In genomic region chr22:42769574-42770447, GRCh38 we compare ENCODE assay signal across 1 cellular context.
TF ChIP-seq lines count a peak whose summit lies in the region.

No MANE protein-coding gene starts in this region.

TF ChIP-seq in HepG2, 621 proteins besides CTCF, POLR2A, EP300 and RAD21 (continued from another document and continues in another):
- TF ChIP-seq, protein P1, sequence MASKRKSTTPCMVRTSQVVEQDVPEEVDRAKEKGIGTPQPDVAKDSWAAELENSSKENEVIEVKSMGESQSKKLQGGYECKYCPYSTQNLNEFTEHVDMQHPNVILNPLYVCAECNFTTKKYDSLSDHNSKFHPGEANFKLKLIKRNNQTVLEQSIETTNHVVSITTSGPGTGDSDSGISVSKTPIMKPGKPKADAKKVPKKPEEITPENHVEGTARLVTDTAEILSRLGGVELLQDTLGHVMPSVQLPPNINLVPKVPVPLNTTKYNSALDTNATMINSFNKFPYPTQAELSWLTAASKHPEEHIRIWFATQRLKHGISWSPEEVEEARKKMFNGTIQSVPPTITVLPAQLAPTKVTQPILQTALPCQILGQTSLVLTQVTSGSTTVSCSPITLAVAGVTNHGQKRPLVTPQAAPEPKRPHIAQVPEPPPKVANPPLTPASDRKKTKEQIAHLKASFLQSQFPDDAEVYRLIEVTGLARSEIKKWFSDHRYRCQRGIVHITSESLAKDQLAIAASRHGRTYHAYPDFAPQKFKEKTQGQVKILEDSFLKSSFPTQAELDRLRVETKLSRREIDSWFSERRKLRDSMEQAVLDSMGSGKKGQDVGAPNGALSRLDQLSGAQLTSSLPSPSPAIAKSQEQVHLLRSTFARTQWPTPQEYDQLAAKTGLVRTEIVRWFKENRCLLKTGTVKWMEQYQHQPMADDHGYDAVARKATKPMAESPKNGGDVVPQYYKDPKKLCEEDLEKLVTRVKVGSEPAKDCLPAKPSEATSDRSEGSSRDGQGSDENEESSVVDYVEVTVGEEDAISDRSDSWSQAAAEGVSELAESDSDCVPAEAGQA (IDR thresholded peaks at IDR 0.05; ENCODE audit: low read depth), result no peak
- TF ChIP-seq, protein P1 (CRISPR knock-in tag; IDR thresholded peaks at IDR 0.05; ENCODE audit: borderline replicate concordance), result no peak
- no peak for TF ChIP-seq HNF4G (IDR thresholded peaks at IDR 0.05; ENCODE audit: borderline replicate concordance, low read depth, low read length)
- 0 out of 2 replicates have a peak, but pooled peaks have one; percentile 19 for TF ChIP-seq HNF4G (CRISPR knock-in tag; IDR thresholded peaks at IDR 0.05; ENCODE audit: borderline replicate concordance, low read depth)
- TF ChIP-seq, protein P2, sequence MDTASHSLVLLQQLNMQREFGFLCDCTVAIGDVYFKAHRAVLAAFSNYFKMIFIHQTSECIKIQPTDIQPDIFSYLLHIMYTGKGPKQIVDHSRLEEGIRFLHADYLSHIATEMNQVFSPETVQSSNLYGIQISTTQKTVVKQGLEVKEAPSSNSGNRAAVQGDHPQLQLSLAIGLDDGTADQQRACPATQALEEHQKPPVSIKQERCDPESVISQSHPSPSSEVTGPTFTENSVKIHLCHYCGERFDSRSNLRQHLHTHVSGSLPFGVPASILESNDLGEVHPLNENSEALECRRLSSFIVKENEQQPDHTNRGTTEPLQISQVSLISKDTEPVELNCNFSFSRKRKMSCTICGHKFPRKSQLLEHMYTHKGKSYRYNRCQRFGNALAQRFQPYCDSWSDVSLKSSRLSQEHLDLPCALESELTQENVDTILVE (CRISPR knock-in tag; IDR thresholded peaks at IDR 0.05), result 0 out of 2 replicates have a peak, but pooled peaks have one; percentile 18
- TF ChIP-seq FOSL2 (CRISPR knock-in tag; IDR thresholded peaks at IDR 0.05), result peak; percentile 87
- no peak for TF ChIP-seq RNF2 (conservative IDR thresholded peaks at IDR 0.05; ENCODE audit: low read depth)
- TF ChIP-seq ZNF556 (CRISPR knock-in tag; IDR thresholded peaks at IDR 0.05; ENCODE audit: borderline replicate concordance), result peak; percentile 27; the same call in 1 of the 2 replicates
- TF ChIP-seq MED13 (CRISPR knock-in tag; IDR thresholded peaks at IDR 0.05), result no peak
- TF ChIP-seq SATB2 (CRISPR knock-in tag; IDR thresholded peaks at IDR 0.05), result no peak
- TF ChIP-seq FOXK1 (CRISPR knock-in tag; IDR thresholded peaks at IDR 0.05; ENCODE audit: borderline replicate concordance, low read depth), result no peak
- TF ChIP-seq ZNF644 (CRISPR knock-in tag; IDR thresholded peaks at IDR 0.05; ENCODE audit: low read depth), result no peak
- no peak for TF ChIP-seq ZNF263 (CRISPR knock-in tag; IDR thresholded peaks at IDR 0.05)
- peak; percentile 35; the same call in 1 of the 2 replicates for TF ChIP-seq ZIK1 (CRISPR knock-in tag; IDR thresholded peaks at IDR 0.05; ENCODE audit: borderline replicate concordance, low read depth)
- TF ChIP-seq GMEB1 (CRISPR knock-in tag; IDR thresholded peaks at IDR 0.05; ENCODE audit: borderline replicate concordance), result peak; percentile 39; the same call in 1 of the 2 replicates
- no peak for TF ChIP-seq SNAPC5 (CRISPR knock-in tag; IDR thresholded peaks at IDR 0.05; ENCODE audit: borderline replicate concordance)
- TF ChIP-seq ZNF383 (CRISPR knock-in tag; IDR thresholded peaks at IDR 0.05; ENCODE audit: borderline replicate concordance), result no peak
- no peak for TF ChIP-seq MAF1 (CRISPR knock-in tag; IDR thresholded peaks at IDR 0.05; ENCODE audit: borderline replicate concordance)
- no peak for TF ChIP-seq THYN1 (CRISPR knock-in tag; IDR thresholded peaks at IDR 0.05; ENCODE audit: borderline replicate concordance, low read depth)
- TF ChIP-seq SOX5 (CRISPR knock-in tag; IDR thresholded peaks at IDR 0.05; ENCODE audit: borderline replicate concordance), result peak; percentile 64
- TF ChIP-seq PAX8 (CRISPR knock-in tag; IDR thresholded peaks at IDR 0.05; ENCODE audit: borderline replicate concordance), result no peak
- TF ChIP-seq NFRKB (IDR thresholded peaks at IDR 0.05), result no peak
- no peak for TF ChIP-seq ZNF136 (CRISPR knock-in tag; IDR thresholded peaks at IDR 0.05; ENCODE audit: low read depth)
- TF ChIP-seq, protein P3, sequence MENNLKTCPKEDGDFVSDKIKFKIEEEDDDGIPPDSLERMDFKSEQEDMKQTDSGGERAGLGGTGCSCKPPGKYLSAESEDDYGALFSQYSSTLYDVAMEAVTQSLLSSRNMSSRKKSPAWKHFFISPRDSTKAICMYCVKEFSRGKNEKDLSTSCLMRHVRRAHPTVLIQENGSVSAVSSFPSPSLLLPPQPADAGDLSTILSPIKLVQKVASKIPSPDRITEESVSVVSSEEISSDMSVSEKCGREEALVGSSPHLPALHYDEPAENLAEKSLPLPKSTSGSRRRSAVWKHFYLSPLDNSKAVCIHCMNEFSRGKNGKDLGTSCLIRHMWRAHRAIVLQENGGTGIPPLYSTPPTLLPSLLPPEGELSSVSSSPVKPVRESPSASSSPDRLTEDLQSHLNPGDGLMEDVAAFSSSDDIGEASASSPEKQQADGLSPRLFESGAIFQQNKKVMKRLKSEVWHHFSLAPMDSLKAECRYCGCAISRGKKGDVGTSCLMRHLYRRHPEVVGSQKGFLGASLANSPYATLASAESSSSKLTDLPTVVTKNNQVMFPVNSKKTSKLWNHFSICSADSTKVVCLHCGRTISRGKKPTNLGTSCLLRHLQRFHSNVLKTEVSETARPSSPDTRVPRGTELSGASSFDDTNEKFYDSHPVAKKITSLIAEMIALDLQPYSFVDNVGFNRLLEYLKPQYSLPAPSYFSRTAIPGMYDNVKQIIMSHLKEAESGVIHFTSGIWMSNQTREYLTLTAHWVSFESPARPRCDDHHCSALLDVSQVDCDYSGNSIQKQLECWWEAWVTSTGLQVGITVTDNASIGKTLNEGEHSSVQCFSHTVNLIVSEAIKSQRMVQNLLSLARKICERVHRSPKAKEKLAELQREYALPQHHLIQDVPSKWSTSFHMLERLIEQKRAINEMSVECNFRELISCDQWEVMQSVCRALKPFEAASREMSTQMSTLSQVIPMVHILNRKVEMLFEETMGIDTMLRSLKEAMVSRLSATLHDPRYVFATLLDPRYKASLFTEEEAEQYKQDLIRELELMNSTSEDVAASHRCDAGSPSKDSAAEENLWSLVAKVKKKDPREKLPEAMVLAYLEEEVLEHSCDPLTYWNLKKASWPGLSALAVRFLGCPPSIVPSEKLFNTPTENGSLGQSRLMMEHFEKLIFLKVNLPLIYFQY (CRISPR knock-in tag; IDR thresholded peaks at IDR 0.05; ENCODE audit: borderline replicate concordance), result no peak
- TF ChIP-seq, protein P4, sequence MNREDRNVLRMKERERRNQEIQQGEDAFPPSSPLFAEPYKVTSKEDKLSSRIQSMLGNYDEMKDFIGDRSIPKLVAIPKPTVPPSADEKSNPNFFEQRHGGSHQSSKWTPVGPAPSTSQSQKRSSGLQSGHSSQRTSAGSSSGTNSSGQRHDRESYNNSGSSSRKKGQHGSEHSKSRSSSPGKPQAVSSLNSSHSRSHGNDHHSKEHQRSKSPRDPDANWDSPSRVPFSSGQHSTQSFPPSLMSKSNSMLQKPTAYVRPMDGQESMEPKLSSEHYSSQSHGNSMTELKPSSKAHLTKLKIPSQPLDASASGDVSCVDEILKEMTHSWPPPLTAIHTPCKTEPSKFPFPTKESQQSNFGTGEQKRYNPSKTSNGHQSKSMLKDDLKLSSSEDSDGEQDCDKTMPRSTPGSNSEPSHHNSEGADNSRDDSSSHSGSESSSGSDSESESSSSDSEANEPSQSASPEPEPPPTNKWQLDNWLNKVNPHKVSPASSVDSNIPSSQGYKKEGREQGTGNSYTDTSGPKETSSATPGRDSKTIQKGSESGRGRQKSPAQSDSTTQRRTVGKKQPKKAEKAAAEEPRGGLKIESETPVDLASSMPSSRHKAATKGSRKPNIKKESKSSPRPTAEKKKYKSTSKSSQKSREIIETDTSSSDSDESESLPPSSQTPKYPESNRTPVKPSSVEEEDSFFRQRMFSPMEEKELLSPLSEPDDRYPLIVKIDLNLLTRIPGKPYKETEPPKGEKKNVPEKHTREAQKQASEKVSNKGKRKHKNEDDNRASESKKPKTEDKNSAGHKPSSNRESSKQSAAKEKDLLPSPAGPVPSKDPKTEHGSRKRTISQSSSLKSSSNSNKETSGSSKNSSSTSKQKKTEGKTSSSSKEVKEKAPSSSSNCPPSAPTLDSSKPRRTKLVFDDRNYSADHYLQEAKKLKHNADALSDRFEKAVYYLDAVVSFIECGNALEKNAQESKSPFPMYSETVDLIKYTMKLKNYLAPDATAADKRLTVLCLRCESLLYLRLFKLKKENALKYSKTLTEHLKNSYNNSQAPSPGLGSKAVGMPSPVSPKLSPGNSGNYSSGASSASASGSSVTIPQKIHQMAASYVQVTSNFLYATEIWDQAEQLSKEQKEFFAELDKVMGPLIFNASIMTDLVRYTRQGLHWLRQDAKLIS (CRISPR knock-in tag; IDR thresholded peaks at IDR 0.05), result no peak
- TF ChIP-seq SMAD3 (CRISPR knock-in tag; IDR thresholded peaks at IDR 0.05), result no peak
- no peak for TF ChIP-seq ZNF280B (CRISPR knock-in tag; IDR thresholded peaks at IDR 0.05; ENCODE audit: borderline replicate concordance)
- no peak for TF ChIP-seq ZEB1 (IDR thresholded peaks at IDR 0.05; ENCODE audit: insufficient replicate concordance, low read depth)
- no peak for TF ChIP-seq HHEX (CRISPR knock-in tag; IDR thresholded peaks at IDR 0.05)
- no peak for TF ChIP-seq ZNF331 (CRISPR knock-in tag; IDR thresholded peaks at IDR 0.05)
- TF ChIP-seq ZNF598 (CRISPR knock-in tag; IDR thresholded peaks at IDR 0.05; ENCODE audit: borderline replicate concordance), result no peak
- TF ChIP-seq NRL (CRISPR knock-in tag; IDR thresholded peaks at IDR 0.05; ENCODE audit: borderline replicate concordance), result no peak
- TF ChIP-seq ZNF335 (CRISPR knock-in tag; IDR thresholded peaks at IDR 0.05), result no peak; the same call in 1 of the 2 replicates
- TF ChIP-seq, protein P5, sequence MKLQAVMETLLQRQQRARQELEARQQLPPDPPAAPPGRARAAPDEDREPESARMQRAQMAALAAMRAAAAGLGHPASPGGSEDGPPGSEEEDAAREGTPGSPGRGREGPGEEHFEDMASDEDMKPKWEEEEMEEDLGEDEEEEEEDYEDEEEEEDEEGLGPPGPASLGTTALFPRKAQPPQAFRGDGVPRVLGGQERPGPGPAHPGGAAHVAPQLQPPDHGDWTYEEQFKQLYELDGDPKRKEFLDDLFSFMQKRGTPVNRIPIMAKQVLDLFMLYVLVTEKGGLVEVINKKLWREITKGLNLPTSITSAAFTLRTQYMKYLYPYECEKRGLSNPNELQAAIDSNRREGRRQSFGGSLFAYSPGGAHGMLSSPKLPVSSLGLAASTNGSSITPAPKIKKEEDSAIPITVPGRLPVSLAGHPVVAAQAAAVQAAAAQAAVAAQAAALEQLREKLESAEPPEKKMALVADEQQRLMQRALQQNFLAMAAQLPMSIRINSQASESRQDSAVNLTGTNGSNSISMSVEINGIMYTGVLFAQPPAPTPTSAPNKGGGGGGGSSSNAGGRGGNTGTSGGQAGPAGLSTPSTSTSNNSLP (IDR thresholded peaks at IDR 0.05; ENCODE audit: low read depth, low read length), result no peak
- TF ChIP-seq, protein P6, sequence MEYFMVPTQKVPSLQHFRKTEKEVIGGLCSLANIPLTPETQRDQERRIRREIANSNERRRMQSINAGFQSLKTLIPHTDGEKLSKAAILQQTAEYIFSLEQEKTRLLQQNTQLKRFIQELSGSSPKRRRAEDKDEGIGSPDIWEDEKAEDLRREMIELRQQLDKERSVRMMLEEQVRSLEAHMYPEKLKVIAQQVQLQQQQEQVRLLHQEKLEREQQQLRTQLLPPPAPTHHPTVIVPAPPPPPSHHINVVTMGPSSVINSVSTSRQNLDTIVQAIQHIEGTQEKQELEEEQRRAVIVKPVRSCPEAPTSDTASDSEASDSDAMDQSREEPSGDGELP (IDR thresholded peaks at IDR 0.05; ENCODE audit: borderline replicate concordance, low read depth), result peak; percentile 27; the same call in 1 of the 2 replicates
- no peak for TF ChIP-seq KDM1A (CRISPR knock-in tag; IDR thresholded peaks at IDR 0.05)
- 0 out of 2 replicates have a peak, but pooled peaks have one; percentile 30 for TF ChIP-seq TARDBP (CRISPR knock-in tag; IDR thresholded peaks at IDR 0.05)
